11 cellular contexts compared by ENCODE assay signal in genomic region chr9:137535120-137535428, GRCh38. TPM values are rescaled to one million over a fixed set of nuclear protein-coding genes. Genes with fewer than 3 reads are reported as not detected.
DNase-seq lines count a peak whose midpoint lies in the region; ATAC-seq lines count a peak whose summit lies in the region.
"Had no signal": no experiment of that assay in that cellular context is flagged by ENCODE, and none has a peak within 500 bp of the region (broad histone marks: within the 10 kb centered on the region; RNA-seq: fewer than 3 reads in every experiment).

No MANE protein-coding gene starts in this region.

- H3K36me3 Mint-ChIP-seq in stimulated activated naive CD8-positive, alpha-beta T cell treated with anti-CD3 and anti-CD28 coated beads, Interleukin-15, Interleukin-2, amounts not matched to agents 100 ng/mL and 50 ng/mL, for 24 hours (ENCODE audit: low read depth), result peaks cover 7% of the 10 kb centered on the region
- H3K36me3 Mint-ChIP-seq in T-helper 17 cell (ENCODE audit: low read depth) (no peaks in the 10 kb centered on the region), memory B cell (no peaks in the 10 kb centered on the region)

- H3K4me3 Mint-ChIP-seq in stimulated activated naive CD8-positive, alpha-beta T cell treated with anti-CD3 and anti-CD28 coated beads, Interleukin-15, Interleukin-2, amounts not matched to agents 100 ng/mL and 50 ng/mL, for 24 hours, result no peak overlapping the region
- H3K4me3 Mint-ChIP-seq in T-helper 17 cell (no peak overlapping the region), memory B cell (no peak overlapping the region)

- no peaks in the 10 kb centered on the region for H3K27me3 Mint-ChIP-seq in stimulated activated naive CD8-positive, alpha-beta T cell treated with anti-CD3 and anti-CD28 coated beads, Interleukin-15, Interleukin-2, amounts not matched to agents 100 ng/mL and 50 ng/mL, for 24 hours
- H3K27me3 Mint-ChIP-seq in T-helper 17 cell, result no peaks in the 10 kb centered on the region
- no peaks in the 10 kb centered on the region for H3K27me3 Mint-ChIP-seq in memory B cell

- no peak for ATAC-seq in stimulated activated naive CD8-positive, alpha-beta T cell treated with anti-CD3 and anti-CD28 coated beads, Interleukin-15, Interleukin-2, amounts not matched to agents 100 U/mL and 50 U/mL, for 24 hours
- no peak for ATAC-seq in T-helper 17 cell
- no peak for ATAC-seq in memory B cell (ENCODE audit: low read depth)
- ATAC-seq in HG03457 (IDR thresholded peaks at IDR 0.05; ENCODE audit: unreplicated experiment), result no peak

- peaks cover 8% of the 10 kb centered on the region for H3K9me3 Mint-ChIP-seq in stimulated activated naive CD8-positive, alpha-beta T cell treated with anti-CD3 and anti-CD28 coated beads, Interleukin-15, Interleukin-2, amounts not matched to agents 100 ng/mL and 50 ng/mL, for 24 hours
- peaks cover 5% of the 10 kb centered on the region for H3K9me3 Mint-ChIP-seq in memory B cell

- no peak for DNase-seq in stimulated activated naive CD8-positive, alpha-beta T cell treated with anti-CD3 and anti-CD28 coated beads, Interleukin-15, Interleukin-2, amounts not matched to agents 100 U/mL and 50 U/mL, for 24 hours
- no peak for DNase-seq in T-helper 17 cell
- no peak for DNase-seq in memory B cell (ENCODE audit: low spot score in 2 of 2)
- DNase-seq in LoVo (ENCODE audit: low spot score), result no peak
- DNase-seq in NCI-H526 (lab: John Stamatoyannopoulos, UW), result no peak
- no peak for DNase-seq in NCI-H82 treated with DMSO at 0.1 percent for 48 hours (lab: John Stamatoyannopoulos, UW; ENCODE audit: unreplicated experiment)
- DNase-seq: effector CD8-positive, alpha-beta T cell; stimulated activated CD4-positive, alpha-beta T cell treated with anti-CD3 and anti-CD28 coated beads, Interleukin-4, amount 100 ng/mL, for 1 hour had no signal

- H3K9me3 ChIP-seq in T-helper 17 cell (ENCODE audit: control insufficient read depth, low read length, poor library complexity, severe bottlenecking), result no peaks in the 10 kb centered on the region

- H3K27ac Mint-ChIP-seq in stimulated activated naive CD8-positive, alpha-beta T cell treated with anti-CD3 and anti-CD28 coated beads, Interleukin-15, Interleukin-2, amounts not matched to agents 100 ng/mL and 50 ng/mL, for 24 hours, result peak overlapping the region; percentile 8
- H3K27ac Mint-ChIP-seq in T-helper 17 cell, result peak overlapping the region; percentile 86
- H3K27ac Mint-ChIP-seq in memory B cell, result peak overlapping the region; percentile 18

- peaks cover 34% of the 10 kb centered on the region for H3K4me1 Mint-ChIP-seq in stimulated activated naive CD8-positive, alpha-beta T cell treated with anti-CD3 and anti-CD28 coated beads, Interleukin-15, Interleukin-2, amounts not matched to agents 100 ng/mL and 50 ng/mL, for 24 hours (ENCODE audit: low read depth)
- H3K4me1 Mint-ChIP-seq in T-helper 17 cell (peaks cover 16% of the 10 kb centered on the region), memory B cell (peaks cover 11% of the 10 kb centered on the region)

RNA-seq across cellular contexts. Expression of gene PNPLA7, which starts 15.1 kb away (rescaled TPM):
- 1 to 10 TPM; 7.3 to 7.5 TPM for total RNA-seq in T-helper 17 cell
- total RNA-seq: H4 had no signal

RNA-seq across cellular contexts. Expression of gene MRPL41, which starts 16.6 kb away (rescaled TPM):
- total RNA-seq in T-helper 17 cell, result 10 to 100 TPM; 52.6 to 78.8 TPM

RNA-seq across cellular contexts. Expression of gene DPH7, which starts 43.7 kb away (rescaled TPM):
- total RNA-seq in T-helper 17 cell, result 10 to 100 TPM; 46.1 to 52.0 TPM

RNA-seq across cellular contexts. Expression of gene ZMYND19, which starts 55.2 kb away (rescaled TPM):
- 10 to 100 TPM; 12.1 to 18.2 TPM for total RNA-seq in T-helper 17 cell

Comparison
In these comparisons a context has a peak if more than half of its experiments do, and no peak if none do; other contexts are left out.
1. H3K27ac Mint-ChIP-seq: peak in every context shown above with its lines; median percentile 86 in T-helper 17 cell; 18 in memory B cell; 8 in stimulated activated naive CD8-positive, alpha-beta T cell treated with anti-CD3 and anti-CD28 coated beads, Interleukin-15, Interleukin-2, amounts not matched to agents 100 ng/mL and 50 ng/mL, for 24 hours.